ENCODE assay signal across 8 cellular contexts in the genomic region with DNA sequence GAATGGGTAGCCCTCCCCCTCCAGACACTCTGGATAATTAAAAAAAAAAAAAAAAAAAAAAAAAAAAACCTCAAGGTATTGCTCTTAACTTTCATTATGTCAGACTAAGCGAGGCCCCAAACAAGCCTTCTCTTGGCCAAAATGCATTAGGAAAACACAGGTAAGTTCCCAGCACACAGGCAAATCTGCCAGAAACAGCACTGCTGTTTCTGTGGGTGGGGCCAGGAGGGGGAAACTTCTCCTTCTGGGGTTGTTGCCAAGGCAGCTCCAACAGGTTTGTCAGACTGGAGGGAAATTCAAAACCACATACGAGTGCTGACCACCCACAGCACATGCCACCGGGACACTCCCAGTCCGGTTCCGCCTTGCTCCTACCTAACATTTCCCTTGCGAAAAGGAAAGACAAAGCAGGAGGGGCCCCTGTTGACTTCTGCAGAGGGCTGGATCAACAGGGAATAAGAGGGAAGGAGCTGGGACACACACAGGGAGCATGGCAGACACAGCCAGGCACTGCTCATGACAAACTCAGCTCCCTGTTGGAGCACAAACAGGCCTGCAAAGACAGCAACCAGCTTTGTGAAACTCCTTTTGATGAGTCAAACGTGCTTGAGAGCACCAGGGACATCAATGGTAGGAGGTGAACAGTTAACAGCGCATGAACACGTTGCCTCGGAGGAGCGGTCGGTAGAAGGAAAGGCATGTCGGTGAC. TPM values are rescaled to one million over a fixed set of nuclear protein-coding genes. Genes with fewer than 3 reads are reported as not detected.
DNase-seq lines count a peak whose midpoint lies in the region; ATAC-seq and TF ChIP-seq lines count a peak whose summit lies in the region.

No MANE protein-coding gene starts in this region.

- H3K4me1 ChIP-seq in sigmoid colon, result peaks cover 4 to 100% (median 100%) of the 10 kb centered on the region in 4 donors

- H3K4me3 ChIP-seq in sigmoid colon, result peak overlapping the region in 1 of 4 donors; percentile 18

- peak overlapping the region; percentile 96 to 100 (median 99) for H3K27ac ChIP-seq in sigmoid colon

- TF ChIP-seq EP300 in sigmoid colon (IDR thresholded peaks at IDR 0.05), result peak in 1 of 4 donors; percentile 15

- WGBS in sigmoid colon, 2 donors, result 30 to 35% methylated on average over 13 of the region's 13 CpGs

- DNase-seq in NCI-H69 (lab: John Stamatoyannopoulos, UW), result peak; percentile 17
- peak; percentile 50 for DNase-seq in activated T-cell treated with anti-CD3 and anti-CD28 coated beads for 48 hours (ENCODE audit: low read depth)
- peak; percentile 44 for DNase-seq in fibroblast of peridontal ligament (ENCODE audit: extremely low read depth)
- DNase-seq in sigmoid colon, result no peak
- no peak for DNase-seq in occipital lobe (lab: John Stamatoyannopoulos, UW)

- no peaks in the 10 kb centered on the region for H3K9me3 ChIP-seq in sigmoid colon

- no peaks in the 10 kb centered on the region for H3K27me3 ChIP-seq in sigmoid colon

- TF ChIP-seq CTCF in sigmoid colon (IDR thresholded peaks at IDR 0.05), result no peak

- H3K36me3 ChIP-seq in sigmoid colon, result peaks cover 0 to 30% (median 18%) of the 10 kb centered on the region in 4 donors

- ATAC-seq in HG03457 (IDR thresholded peaks at IDR 0.05; ENCODE audit: unreplicated experiment), result no peak
- no peak for ATAC-seq in GM21526 (IDR thresholded peaks at IDR 0.05; ENCODE audit: low FRiP score, unreplicated experiment)

- intact Hi-C loops in sigmoid colon (cut with DNase I), result no loop called here

- peak; percentile 14 for TF ChIP-seq POLR2A in GM19193 (IDR thresholded peaks at IDR 0.05; ENCODE audit: extremely low read depth, insufficient read depth, insufficient read length)
- no peak for TF ChIP-seq POLR2A in sigmoid colon (IDR thresholded peaks at IDR 0.05)

RNA-seq across cellular contexts. Expression of gene MYH9, which starts 55.0 kb away (rescaled TPM):
- total RNA-seq in sigmoid colon (100 to 1,000 TPM; 147 to 273 (median 184) TPM), occipital lobe (34.6 TPM)
- polyA plus RNA-seq in sigmoid colon, result 100 to 1,000 TPM in 1 of 3 donors, 10 to 100 TPM in 2; 63.7 to 307 (median 88.3) TPM

Comparison
In these comparisons a context has a peak if more than half of its experiments do, and no peak if none do; other contexts are left out.
1. DNase-seq: peak in NCI-H69 (single experiment), activated T-cell treated with anti-CD3 and anti-CD28 coated beads for 48 hours (single experiment) and fibroblast of peridontal ligament (single experiment); none in sigmoid colon (single experiment) and occipital lobe (single experiment).